Comparison of ENCODE assay signal across 8 cellular contexts in the genomic region with DNA sequence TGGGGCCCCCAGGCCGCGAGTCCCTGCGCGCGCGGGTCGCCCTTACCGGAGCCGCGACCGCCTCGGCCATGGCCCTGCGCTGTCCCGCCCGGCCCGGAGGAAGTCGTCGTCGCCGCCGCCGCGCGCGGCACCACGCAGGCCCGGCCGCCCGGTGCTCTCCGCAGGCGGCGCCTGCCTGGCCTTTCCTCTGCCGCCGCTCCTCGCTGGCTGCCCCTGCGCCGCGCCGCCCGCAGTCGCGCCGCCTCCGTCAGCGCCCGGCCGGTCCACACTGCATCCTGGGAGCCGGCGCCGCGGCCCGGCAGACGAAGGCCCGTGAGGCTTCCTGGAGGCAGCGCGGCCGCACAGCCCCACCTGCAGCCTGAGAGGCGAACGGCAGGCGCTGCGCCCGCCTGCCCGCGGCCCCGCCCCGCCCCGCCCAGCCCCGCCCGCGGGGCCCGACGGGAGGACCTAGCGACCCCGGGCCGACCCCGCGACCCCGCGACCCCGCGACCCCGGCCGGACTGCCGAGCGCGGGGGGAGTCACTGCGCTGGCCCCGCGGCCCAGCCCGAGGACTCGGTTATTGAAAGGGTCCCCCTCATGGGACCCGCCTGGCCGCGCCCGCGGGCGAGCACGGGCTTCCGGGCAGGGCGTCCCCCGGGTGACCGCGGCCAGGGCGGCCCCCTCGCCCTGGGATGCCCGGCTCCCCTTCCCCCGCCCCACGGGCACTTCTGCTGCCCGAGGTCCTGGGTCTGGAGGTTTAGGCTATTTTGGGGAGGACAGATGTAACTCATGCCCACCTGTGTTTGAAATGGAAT. TPM values are rescaled to one million over a fixed set of nuclear protein-coding genes. Genes with fewer than 3 reads are reported as not detected.
DNase-seq lines count a peak whose midpoint lies in the region; FAIRE-seq and TF ChIP-seq lines count a peak whose summit lies in the region.

A gene (minus strand): TSS at position 343 of the 795 bp plus-strand sequence. CDS start 273 bp downstream, at position 70.

- no peaks in the 10 kb centered on the region for H3K27me3 ChIP-seq in right atrium auricular region

- H3K27ac ChIP-seq in right atrium auricular region, result peak within 1 kb of the TSS; percentile 75 to 81

- H3K9me3 ChIP-seq in right atrium auricular region, result no peaks in the 10 kb centered on the region

- H3K36me3 Mint-ChIP-seq in T-helper 1 cell treated with Interleukin-12 subunit alpha and Interleukin-12 subunit beta and Interleukin-4 antibody, amounts not matched to agents 30 μg/mL and 1 μg/mL, for 36 hours (ENCODE audit: low read depth), result peaks cover 23% of the 10 kb centered on the region

- H3K4me3 ChIP-seq in right atrium auricular region, result peak within 1 kb of the TSS; percentile 72 to 78

- peaks cover 13% of the 10 kb centered on the region for H3K36me3 ChIP-seq in right atrium auricular region

- POLR2A ChIA-PET in HEK293T (lab: Yijun Ruan, JAX), result interaction anchor here (2.0 to 2.4 kb wide), 2 partner anchors 37 to 302 kb away, joined by 6 to 14 read pairs; a partner anchor contains a TSS

- H3K4me3 Mint-ChIP-seq in T-helper 1 cell treated with Interleukin-12 subunit alpha and Interleukin-12 subunit beta and Interleukin-4 antibody, amounts not matched to agents 30 μg/mL and 1 μg/mL, for 36 hours, result peak within 1 kb of the TSS; percentile 98

- CTCF ChIA-PET in HEK293T (lab: Yijun Ruan, JAX), result no interaction called here

- no peaks in the 10 kb centered on the region for H3K27me3 Mint-ChIP-seq in T-helper 1 cell treated with Interleukin-12 subunit alpha and Interleukin-12 subunit beta and Interleukin-4 antibody, amounts not matched to agents 30 μg/mL and 1 μg/mL, for 36 hours (ENCODE audit: low read depth)

- H3K9me3 Mint-ChIP-seq in T-helper 1 cell treated with Interleukin-12 subunit alpha and Interleukin-12 subunit beta and Interleukin-4 antibody, amounts not matched to agents 30 μg/mL and 1 μg/mL, for 36 hours, result no peaks in the 10 kb centered on the region

- H3K27ac Mint-ChIP-seq in T-helper 1 cell treated with Interleukin-12 subunit alpha and Interleukin-12 subunit beta and Interleukin-4 antibody, amounts not matched to agents 30 μg/mL and 1 μg/mL, for 36 hours, result peak within 1 kb of the TSS; percentile 93

- peak; percentile 99 for DNase-seq in HEK293T (ENCODE audit: extremely low spot score)
- peak; percentile 67 for DNase-seq in MV-4-11 (lab: John Stamatoyannopoulos, UW)
- peak; percentile 67 for DNase-seq in amniotic stem cell (lab: John Stamatoyannopoulos, UW)
- no peak for DNase-seq in right atrium auricular region (ENCODE audit: low spot score)
- peak; percentile 27 for DNase-seq in pulmonary artery endothelial cell (ENCODE audit: low read depth, low spot score)
- DNase-seq in urothelium cell line (ENCODE audit: low spot score), result peak; percentile 80

- peaks cover 26% of the 10 kb centered on the region for H3K4me1 Mint-ChIP-seq in T-helper 1 cell treated with Interleukin-12 subunit alpha and Interleukin-12 subunit beta and Interleukin-4 antibody, amounts not matched to agents 30 μg/mL and 1 μg/mL, for 36 hours (ENCODE audit: low read depth)

- FAIRE-seq in urothelium cell line (lab: Jason Lieb, UNC), result no peak

- TF ChIP-seq CTCF in GM12874 (IDR thresholded peaks at IDR 0.05; ENCODE audit: insufficient read depth, low read depth, low read length), result peak; percentile 77
- peak; percentile 61 to 66 for TF ChIP-seq CTCF in right atrium auricular region (IDR thresholded peaks at IDR 0.05)

- peaks cover 0 to 24% of the 10 kb centered on the region in 2 donors for H3K4me1 ChIP-seq in right atrium auricular region

TF ChIP-seq in HEK293T, 16 proteins besides CTCF, POLR2A, EP300 and RAD21:
- no peak for TF ChIP-seq SUZ12 (IDR thresholded peaks at IDR 0.05)
- 0 out of 2 replicates have a peak, but pooled peaks have one; percentile 33 for TF ChIP-seq FOXM1 (IDR thresholded peaks at IDR 0.05; ENCODE audit: borderline replicate concordance)
- TF ChIP-seq ELF4 (IDR thresholded peaks at IDR 0.05), result no peak
- TF ChIP-seq LEF1 (IDR thresholded peaks at IDR 0.05; ENCODE audit: borderline replicate concordance), result no peak; the same call in 1 of the 2 replicates
- no peak for TF ChIP-seq L3MBTL2 (conservative IDR thresholded peaks at IDR 0.05)
- no peak for TF ChIP-seq TARDBP (IDR thresholded peaks at IDR 0.05)
- TF ChIP-seq FOXK2 (IDR thresholded peaks at IDR 0.05), result no peak
- no peak for TF ChIP-seq ZNF384 (IDR thresholded peaks at IDR 0.05)
- TF ChIP-seq ARNT (IDR thresholded peaks at IDR 0.05), result peak; percentile 63

RNA-seq across cellular contexts. Expression of the gene that starts here (rescaled TPM):
- 10 to 100 TPM; 11.0 to 13.6 TPM for total RNA-seq in right atrium auricular region
- 16.7 and 17.9 TPM in 2 replicates for total RNA-seq in pulmonary artery endothelial cell
